ENCODE assay signal across 20 cellular contexts in the genomic region with DNA sequence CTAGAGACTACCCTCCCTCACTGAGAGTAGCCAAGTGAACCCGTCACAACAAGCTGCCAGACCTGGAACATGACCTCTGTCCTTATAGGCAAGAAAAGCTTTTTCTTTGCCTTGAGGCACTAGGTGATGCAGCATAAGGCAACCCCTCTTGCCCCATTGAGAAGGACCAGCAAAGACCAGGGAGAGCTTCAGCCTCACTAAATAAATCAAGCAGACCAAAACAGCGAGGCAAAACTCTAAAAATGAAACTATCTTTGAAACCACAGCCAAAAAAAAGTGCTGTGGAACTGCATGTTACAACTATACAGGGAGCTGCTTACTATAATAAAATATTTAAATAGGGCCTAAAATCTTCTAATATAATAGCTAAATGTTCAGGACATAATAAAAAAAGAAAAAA.
DNase-seq lines count a peak whose midpoint lies in the region; ATAC-seq, FAIRE-seq and TF ChIP-seq lines count a peak whose summit lies in the region.
"Had no signal": no experiment of that assay in that cellular context is flagged by ENCODE, and none has a peak within 500 bp of the region (broad histone marks: within the 10 kb centered on the region; RNA-seq: fewer than 3 reads in every experiment).

No MANE protein-coding gene starts in this region.

- H3K23me2 ChIP-seq in H1 (ENCODE audit: low read depth, low read length): no peaks in the 10 kb centered on the region

- H3K23ac ChIP-seq in H1 (ENCODE audit: insufficient read length): no peak overlapping the region
- H3K23ac ChIP-seq in mesenchymal stem cell (ENCODE audit: low read length in 2 of 2): no peak overlapping the region

- DNase-seq in EL (peak; percentile 4), MG63 (no peak), H1 (ENCODE audit: low read depth in 1 of 2, low spot score in 2 of 2) (no peak), mesenchymal stem cell (peak; percentile 18), NCI-H1930 (lab: John Stamatoyannopoulos, UW) (no peak), head of caudate nucleus (no peak), upper lobe of right lung (no peak)
- DNase-seq in stimulated activated naive CD8-positive, alpha-beta T cell treated with anti-CD3 and anti-CD28 coated beads, Interleukin-15, Interleukin-2, amounts not matched to agents 100 U/mL and 50 U/mL, for 24 hours: no peak
- DNase-seq: COR-L47, NCI-H1105 treated with DMSO at 0.1 percent for 48 hours, NCI-H187, NCI-H2171, NCI-H446 treated with DMSO at 0.1 percent for 48 hours, NCI-H748 treated with DMSO at 0.1 percent for 48 hours, SHP77 had no signal

- H2BK20ac ChIP-seq in H1 (ENCODE audit: low read length): no peak overlapping the region

- no peaks in the 10 kb centered on the region for H4K20me1 ChIP-seq in H1 (replicated peaks in 1 of 2; ENCODE audit: control insufficient read depth in 1 of 2, insufficient read depth in 2 of 2, low read length in 2 of 2)

- H3K9me3 ChIP-seq in MG63 (no peaks in the 10 kb centered on the region), H1 (ENCODE audit: insufficient read depth in 2 of 2, low read depth in 1 of 2, low read length in 1 of 2) (no peaks in the 10 kb centered on the region), mesenchymal stem cell (ENCODE audit: control insufficient read depth, low read length) (no peaks in the 10 kb centered on the region), upper lobe of right lung (no peaks in the 10 kb centered on the region)

- TF ChIP-seq POLR2A in H1 (IDR thresholded peaks at IDR 0.05; ENCODE audit: control extremely low read depth in 1 of 2, low read depth in 2 of 2, low read length in 2 of 2): no peak

- H3K27ac ChIP-seq in H1 (ENCODE audit: low read depth, low read length) (no peak overlapping the region), mesenchymal stem cell (ENCODE audit: low read length, poor library complexity, severe bottlenecking) (no peak overlapping the region), upper lobe of right lung (no peak overlapping the region)
- H3K27ac ChIP-seq: C4-2B had no signal

- H3K4me1 ChIP-seq in H1 (replicated peaks in 1 of 4; ENCODE audit: control insufficient read depth in 3 of 4, insufficient read depth in 4 of 4, low read length in 3 of 4) (peaks cover 0 to 1% (median 0%) of the 10 kb centered on the region in 4 experiments; a peak in 1 of 7 replicates), mesenchymal stem cell (ENCODE audit: control insufficient read depth, insufficient read depth, low read depth, low read length) (no peaks in the 10 kb centered on the region), upper lobe of right lung (no peaks in the 10 kb centered on the region)

- no peak overlapping the region for H2BK15ac ChIP-seq in H1 (ENCODE audit: low read length)
- H2BK15ac ChIP-seq in mesenchymal stem cell (ENCODE audit: low read depth, poor library complexity, severe bottlenecking): no peak overlapping the region

- TF ChIP-seq RAD21 in H1 (IDR thresholded peaks at IDR 0.05 in 1 of 2, conservative IDR thresholded peaks at IDR 0.05 in 1 of 2; ENCODE audit: low read depth in 2 of 2, low read length in 2 of 2): no peak

- no peak for FAIRE-seq in H1 (lab: Jason Lieb, UNC)
- FAIRE-seq: G401.6, GM12891, K562, RCC 7860 had no signal

- H4K91ac ChIP-seq in H1 (replicated peaks; ENCODE audit: insufficient read length, low read length) (no peak overlapping the region), mesenchymal stem cell (ENCODE audit: low read length) (no peak overlapping the region)

- H3K9ac ChIP-seq in H1 (replicated peaks in 1 of 4; ENCODE audit: extremely low read depth in 1 of 4, low read depth in 3 of 4, low read length in 3 of 4) (no peak overlapping the region), mesenchymal stem cell (ENCODE audit: low read length) (no peak overlapping the region)

- no peak for ATAC-seq in stimulated activated naive CD8-positive, alpha-beta T cell treated with anti-CD3 and anti-CD28 coated beads, Interleukin-15, Interleukin-2, amounts not matched to agents 100 U/mL and 50 U/mL, for 24 hours
- ATAC-seq in upper lobe of right lung: no peak
- ATAC-seq: K562 had no signal

- WGBS in H1 (ENCODE audit: extremely low coverage in 1 of 2, insufficient coverage in 1 of 2, insufficient read length in 1 of 2, insufficient replicate concordance in 2 of 2, low coverage in 1 of 2, low lambda C conversion rate in 2 of 2, missing lambda C conversion rate in 1 of 2), 2 experiments: 86% methylated on average over 2 of the region's 2 CpGs; no CpG with 5 or more reads in 1 of the 2 experiments
- WGBS in mesenchymal stem cell: 82% methylated on average over 1 of the region's 2 CpGs

- no peak overlapping the region for H2AK5ac ChIP-seq in H1 (ENCODE audit: low read depth, low read length)
- H2AK5ac ChIP-seq in mesenchymal stem cell (ENCODE audit: low read length, severe bottlenecking): no peak overlapping the region

- no peak overlapping the region for H3K56ac ChIP-seq in H1 (replicated peaks; ENCODE audit: insufficient read length, low read depth, low read length)

- H4K5ac ChIP-seq in H1 (ENCODE audit: insufficient read length, low read depth, low read length): no peak overlapping the region

- H2BK12ac ChIP-seq in H1 (ENCODE audit: low read depth, low read length) (no peak overlapping the region), mesenchymal stem cell (ENCODE audit: low read length in 2 of 2) (no peak overlapping the region)

- H3K36me3 ChIP-seq in MG63 (no peaks in the 10 kb centered on the region), H1 (ENCODE audit: control insufficient read depth in 2 of 4, insufficient read depth in 4 of 4, low read length in 3 of 4) (no peaks in the 10 kb centered on the region), mesenchymal stem cell (ENCODE audit: control insufficient read depth in 1 of 2, insufficient read depth in 2 of 2, low read depth in 1 of 2, low read length in 2 of 2) (no peaks in the 10 kb centered on the region), upper lobe of right lung (no peaks in the 10 kb centered on the region)

- H3K4me2 ChIP-seq in H1 (ENCODE audit: insufficient read depth in 1 of 2, low read depth in 2 of 2, low read length in 2 of 2): no peak overlapping the region
- no peak overlapping the region for H3K4me2 ChIP-seq in mesenchymal stem cell (ENCODE audit: low read length, poor library complexity, severe bottlenecking)

- no peaks in the 10 kb centered on the region for H3K79me1 ChIP-seq in H1 (ENCODE audit: low read depth, low read length)
- H3K79me1 ChIP-seq in mesenchymal stem cell (replicated peaks; ENCODE audit: low read length, poor library complexity, severe bottlenecking): no peaks in the 10 kb centered on the region

- H3K79me2 ChIP-seq in H1 (ENCODE audit: control insufficient read depth in 1 of 2, insufficient read depth in 2 of 2, low read length in 2 of 2): no peaks in the 10 kb centered on the region

- CTCF ChIA-PET in H1 (lab: Charles Lee; ENCODE audit: partially characterized antibody): no interaction called here

- H3K4ac ChIP-seq in H1 (replicated peaks; ENCODE audit: insufficient read length, low read depth, low read length): no peak overlapping the region
- peak overlapping the region; percentile 26 to 75 for H3K4ac ChIP-seq in mesenchymal stem cell (ENCODE audit: low read depth in 1 of 2, low read length in 2 of 2)

- intact Hi-C loops in head of caudate nucleus (cut with DNase I): no loop called here
- intact Hi-C loops in upper lobe of right lung (cut with DNase I): no loop called here

- H2BK5ac ChIP-seq in H1 (ENCODE audit: low read depth, low read length) (no peak overlapping the region), mesenchymal stem cell (ENCODE audit: low read depth, low read length, poor library complexity, severe bottlenecking) (no peak overlapping the region)

- TF ChIP-seq EP300 in H1 (IDR thresholded peaks at IDR 0.05; ENCODE audit: borderline replicate concordance in 1 of 2, low read depth in 2 of 2, low read length in 2 of 2): no peak

- POLR2A ChIA-PET in H1 (lab: Charles Lee; ENCODE audit: partially characterized antibody): no interaction called here

- H3K4me3 ChIP-seq in MG63: peak overlapping the region; percentile 36
- no peak overlapping the region for H3K4me3 ChIP-seq in H1 (ENCODE audit: extremely low read depth in 1 of 4, insufficient read depth in 2 of 4, low read depth in 3 of 4, low read length in 4 of 4)
- no peak overlapping the region for H3K4me3 ChIP-seq in mesenchymal stem cell (ENCODE audit: insufficient read depth in 1 of 2, low read depth in 1 of 2, low read length in 2 of 2)
- no peak overlapping the region for H3K4me3 ChIP-seq in upper lobe of right lung
- H3K4me3 ChIP-seq: K562 had no signal

- H4K8ac ChIP-seq in H1 (ENCODE audit: extremely low read depth, insufficient read depth, low read length): no peak overlapping the region
- H4K8ac ChIP-seq in mesenchymal stem cell (ENCODE audit: low read length): no peak overlapping the region

- H3K18ac ChIP-seq in H1 (ENCODE audit: extremely low read depth, low read length) (no peak overlapping the region), mesenchymal stem cell (ENCODE audit: low read depth in 1 of 2, low read length in 2 of 2) (no peak overlapping the region)

- H3K14ac ChIP-seq in H1 (ENCODE audit: insufficient read length) (no peak overlapping the region), mesenchymal stem cell (ENCODE audit: low read length in 2 of 2) (no peak overlapping the region)

- peak overlapping the region; percentile 57; the same call in 1 of the 2 replicates for H2AFZ ChIP-seq in H1 (ENCODE audit: low read length)
- H2AFZ ChIP-seq in mesenchymal stem cell (ENCODE audit: low read depth, low read length): no peak overlapping the region

- H2BK120ac ChIP-seq in H1 (replicated peaks; ENCODE audit: low read depth, low read length): no peak overlapping the region
- no peak overlapping the region for H2BK120ac ChIP-seq in mesenchymal stem cell (ENCODE audit: low read depth, low read length)

- TF ChIP-seq CTCF in H1 (IDR thresholded peaks at IDR 0.05; ENCODE audit: control extremely low read depth in 1 of 3, insufficient read depth in 1 of 3, low read depth in 1 of 3, low read length in 3 of 3) (no peak), upper lobe of right lung (IDR thresholded peaks at IDR 0.05) (no peak)

- H3K27me3 ChIP-seq in MG63: no peaks in the 10 kb centered on the region
- H3K27me3 ChIP-seq in H1 (replicated peaks in 1 of 4; ENCODE audit: control insufficient read depth in 3 of 4, extremely low read depth in 1 of 4, insufficient read depth in 3 of 4, low read length in 3 of 4): no peaks in the 10 kb centered on the region
- no peaks in the 10 kb centered on the region for H3K27me3 ChIP-seq in mesenchymal stem cell (ENCODE audit: control insufficient read depth in 1 of 2, insufficient read depth in 1 of 2, low read length in 2 of 2)
- H3K27me3 ChIP-seq in upper lobe of right lung: no peaks in the 10 kb centered on the region

TF ChIP-seq in H1, 55 proteins besides CTCF, POLR2A, EP300 and RAD21 (continues in another document):
- no peak for TF ChIP-seq TEAD4 (IDR thresholded peaks at IDR 0.05; ENCODE audit: low read depth, low read length)
- no peak for TF ChIP-seq TAF1 (IDR thresholded peaks at IDR 0.05; ENCODE audit: low read depth, low read length)
- no peak for TF ChIP-seq CBX5 (IDR thresholded peaks at IDR 0.05; ENCODE audit: low read depth, low read length)
- TF ChIP-seq TCF12 (IDR thresholded peaks at IDR 0.05; ENCODE audit: low read depth, low read length): no peak
- TF ChIP-seq EGR1 (IDR thresholded peaks at IDR 0.05; ENCODE audit: borderline replicate concordance, low read depth, low read length): no peak
- no peak for TF ChIP-seq CREB1 (IDR thresholded peaks at IDR 0.05)
- no peak for TF ChIP-seq KDM1A (IDR thresholded peaks at IDR 0.05; ENCODE audit: borderline replicate concordance, low read length)

Comparison
In these comparisons a context has a peak if more than half of its experiments do, and no peak if none do; other contexts are left out.
1. DNase-seq: peak in EL (single experiment) and mesenchymal stem cell (single experiment); none in MG63 (single experiment), H1 (0 of 2), NCI-H1930 (0 of 2), stimulated activated naive CD8-positive, alpha-beta T cell treated with anti-CD3 and anti-CD28 coated beads, Interleukin-15, Interleukin-2, amounts not matched to agents 100 U/mL and 50 U/mL, for 24 hours (single experiment), head of caudate nucleus (0 of 42) and upper lobe of right lung (single experiment).